In genomic region chr3:112005091-112005672, GRCh38 we compare ENCODE assay signal across 19 cellular contexts. TPM values are rescaled to one million over a fixed set of nuclear protein-coding genes. Genes with fewer than 3 reads are reported as not detected.
DNase-seq lines count a peak whose midpoint lies in the region; ATAC-seq and TF ChIP-seq lines count a peak whose summit lies in the region.
"Had no signal": no experiment of that assay in that cellular context is flagged by ENCODE, and none has a peak within 500 bp of the region (broad histone marks: within the 10 kb centered on the region; RNA-seq: fewer than 3 reads in every experiment).

No MANE protein-coding gene starts in this region.

- H3K4me3 Mint-ChIP-seq in glutamatergic neuron (ENCODE audit: unreplicated experiment): peak overlapping the region; percentile 92
- H3K4me3 Mint-ChIP-seq: activated naive CD4-positive, alpha-beta T cell treated with anti-CD3 and anti-CD28 coated beads, Interleukin-2, amount 10 ng/mL, durations not matched to agents 7 days and 5 days; memory B cell; naive thymus-derived CD4-positive, alpha-beta T cell had no signal

- H3K4me1 ChIP-seq in RWPE2 (ENCODE audit: insufficient read depth, poor library complexity, severe bottlenecking): peaks cover 33% of the 10 kb centered on the region
- H3K4me1 ChIP-seq: psoas muscle had no signal

- ATAC-seq in RWPE2 (ENCODE audit: low read depth): no peak; the same call in 2 of the 3 replicates
- ATAC-seq in GM18517 (IDR thresholded peaks at IDR 0.05; ENCODE audit: unreplicated experiment): no peak
- ATAC-seq: naive thymus-derived CD4-positive, alpha-beta T cell; psoas muscle had no signal

- H3K4me3 ChIP-seq in RWPE2 (ENCODE audit: severe bottlenecking): no peak overlapping the region
- H3K4me3 ChIP-seq: psoas muscle, tibial nerve had no signal

- H3K27me3 ChIP-seq in RWPE2 (ENCODE audit: insufficient read depth, poor library complexity, severe bottlenecking): no peaks in the 10 kb centered on the region
- H3K27me3 ChIP-seq: BE2C, brain microvascular endothelial cell, tibial nerve had no signal

- H3K27ac Mint-ChIP-seq in glutamatergic neuron (ENCODE audit: unreplicated experiment): peak overlapping the region; percentile 98
- H3K27ac Mint-ChIP-seq: activated naive CD4-positive, alpha-beta T cell treated with anti-CD3 and anti-CD28 coated beads, Interleukin-2, amount 10 ng/mL, durations not matched to agents 7 days and 5 days; memory B cell; naive thymus-derived CD4-positive, alpha-beta T cell had no signal

- peaks cover 8% of the 10 kb centered on the region for H3K27me3 Mint-ChIP-seq in glutamatergic neuron (ENCODE audit: unreplicated experiment)
- H3K27me3 Mint-ChIP-seq: activated naive CD4-positive, alpha-beta T cell treated with anti-CD3 and anti-CD28 coated beads, Interleukin-2, amount 10 ng/mL, durations not matched to agents 7 days and 5 days; naive thymus-derived CD4-positive, alpha-beta T cell had no signal

- H3K9me3 ChIP-seq in RWPE2 (ENCODE audit: severe bottlenecking): no peaks in the 10 kb centered on the region
- H3K9me3 ChIP-seq: BE2C, psoas muscle, tibial nerve had no signal

- H3K36me3 Mint-ChIP-seq in glutamatergic neuron (ENCODE audit: unreplicated experiment): peaks cover 17% of the 10 kb centered on the region
- H3K36me3 Mint-ChIP-seq: activated naive CD4-positive, alpha-beta T cell treated with anti-CD3 and anti-CD28 coated beads, Interleukin-2, amount 10 ng/mL, durations not matched to agents 7 days and 5 days; memory B cell had no signal

- H3K4me1 Mint-ChIP-seq in glutamatergic neuron (ENCODE audit: low read depth, unreplicated experiment): peaks cover 72% of the 10 kb centered on the region

- peak overlapping the region; percentile 51 for H3K27ac ChIP-seq in RWPE2 (ENCODE audit: poor library complexity, severe bottlenecking)
- H3K27ac ChIP-seq: brain microvascular endothelial cell, psoas muscle, tibial nerve had no signal

- peaks cover 26% of the 10 kb centered on the region for H3K9me3 Mint-ChIP-seq in glutamatergic neuron (ENCODE audit: unreplicated experiment)
- H3K9me3 Mint-ChIP-seq: activated naive CD4-positive, alpha-beta T cell treated with anti-CD3 and anti-CD28 coated beads, Interleukin-2, amount 10 ng/mL, durations not matched to agents 7 days and 5 days; memory B cell had no signal

- TF ChIP-seq CTCF in RWPE2 (IDR thresholded peaks at IDR 0.05; ENCODE audit: poor library complexity, severe bottlenecking) (no peak), glutamatergic neuron (IDR thresholded peaks at IDR 0.05; ENCODE audit: partially characterized antibody, unreplicated experiment) (no peak)

- H3K36me3 ChIP-seq in RWPE2 (ENCODE audit: low read depth): no peaks in the 10 kb centered on the region
- H3K36me3 ChIP-seq: BE2C, brain microvascular endothelial cell, tibial nerve had no signal

- DNase-seq in EH (ENCODE audit: low read depth) (peak; percentile 34), GM03348 (ENCODE audit: low spot score) (peak; percentile 20), RWPE2 (ENCODE audit: low spot score) (no peak), glutamatergic neuron (no peak), iPS-NIHi11 (ENCODE audit: low spot score) (no peak), NCI-H2227 treated with DMSO at 0.1 percent for 48 hours (lab: John Stamatoyannopoulos, UW) (no peak)
- DNase-seq: activated naive CD4-positive, alpha-beta T cell treated with anti-CD3 and anti-CD28 coated beads, Interleukin-2, amount 10 ng/mL, durations not matched to agents 7 days and 5 days; BE2C; brain microvascular endothelial cell; cortex of kidney; naive thymus-derived CD4-positive, alpha-beta T cell; NCI-H1436; NCI-H2171 treated with DMSO at 0.1 percent for 48 hours; psoas muscle had no signal

RNA-seq across cellular contexts. Expression of gene TAGLN3, which starts 6.5 kb away (rescaled TPM):
- 819 TPM for total RNA-seq in glutamatergic neuron (ENCODE audit: unreplicated experiment)
- total RNA-seq: psoas muscle had no signal

RNA-seq across cellular contexts. Expression of gene ABHD10, which starts 26.4 kb away (rescaled TPM):
- total RNA-seq in glutamatergic neuron (ENCODE audit: unreplicated experiment): 35.9 TPM

RNA-seq across cellular contexts. Expression of gene TMPRSS7, which starts 29.4 kb away (rescaled TPM):
- not detected for total RNA-seq in glutamatergic neuron (ENCODE audit: unreplicated experiment)
- total RNA-seq: glomerular endothelial cell; H1; naive thymus-derived CD4-positive, alpha-beta T cell; psoas muscle; tibial nerve had no signal

Comparison
In these comparisons a context has a peak if more than half of its experiments do, and no peak if none do; other contexts are left out.
1. DNase-seq: peak in EH (single experiment) and GM03348 (single experiment); none in RWPE2 (single experiment), glutamatergic neuron (single experiment), iPS-NIHi11 (single experiment) and NCI-H2227 treated with DMSO at 0.1 percent for 48 hours (single experiment).